Comparison of ENCODE assay signal across 16 cellular contexts in the genomic region with DNA sequence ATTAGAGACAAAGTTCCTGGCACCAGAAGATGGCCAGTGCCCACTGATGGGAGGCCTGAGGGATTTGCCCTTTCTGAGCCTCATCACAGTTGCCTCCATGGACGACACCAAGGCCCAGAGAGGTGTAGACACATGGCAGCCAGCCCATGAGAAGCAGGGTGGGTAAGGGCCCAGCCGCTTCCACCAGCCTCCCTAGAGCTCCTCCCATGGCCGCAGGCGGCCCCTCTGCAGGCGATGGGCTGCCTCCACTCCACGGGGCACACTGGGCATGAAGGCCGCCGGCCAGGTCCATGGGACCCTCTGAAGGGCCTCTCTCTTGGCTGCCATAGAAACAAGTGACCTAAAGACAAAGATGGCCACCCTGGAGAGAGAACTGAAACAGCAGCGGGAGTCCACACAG. TPM values are rescaled to one million over a fixed set of nuclear protein-coding genes. Genes with fewer than 3 reads are reported as not detected.
DNase-seq lines count a peak whose midpoint lies in the region; ATAC-seq and TF ChIP-seq lines count a peak whose summit lies in the region.
"Had no signal": no experiment of that assay in that cellular context is flagged by ENCODE, and none has a peak within 500 bp of the region (broad histone marks: within the 10 kb centered on the region; RNA-seq: fewer than 3 reads in every experiment).

No MANE protein-coding gene starts in this region.

- H3K4me2 ChIP-seq in BLaER1 treated with 17β-estradiol and CSF1 and Interleukin-3, amounts not matched to agents 10 nM and 100 nM = peak overlapping the region in 9 of 11 experiments; percentile 23 to 59 (median 45); a peak in 18 of 22 replicates
- H3K4me2 ChIP-seq in IMR-90 (ENCODE audit: low read depth, low read length) (no peak overlapping the region), osteoblast (ENCODE audit: insufficient read depth, low read length) (no peak overlapping the region), mesenchymal stem cell (ENCODE audit: low read length, poor library complexity, severe bottlenecking) (no peak overlapping the region)

- no peaks in the 10 kb centered on the region for H3K36me3 Mint-ChIP-seq in CD4-positive, alpha-beta T cell (ENCODE audit: low read depth)
- H3K36me3 Mint-ChIP-seq: CD4-positive, CD25-positive, alpha-beta regulatory T cell had no signal

- no peak overlapping the region for H3K18ac ChIP-seq in IMR-90 (ENCODE audit: low read depth, low read length)
- H3K18ac ChIP-seq in mesenchymal stem cell (ENCODE audit: low read depth in 1 of 2, low read length in 2 of 2) = no peak overlapping the region

- H2AFZ ChIP-seq in IMR-90 (replicated peaks; ENCODE audit: low read length, poor library complexity) (no peak overlapping the region), osteoblast (ENCODE audit: low read length) (no peak overlapping the region), mesenchymal stem cell (ENCODE audit: low read depth, low read length) (no peak overlapping the region)

- ATAC-seq in IMR-90 (ENCODE audit: low read depth) = no peak
- ATAC-seq in CD4-positive, alpha-beta T cell (ENCODE audit: poor library complexity) = no peak
- ATAC-seq: CD8-positive, alpha-beta T cell had no signal

- no peak overlapping the region for H3K4me3 Mint-ChIP-seq in CD4-positive, alpha-beta T cell
- H3K4me3 Mint-ChIP-seq: CD14-positive monocyte; CD4-positive, CD25-positive, alpha-beta regulatory T cell; CD8-positive, alpha-beta T cell had no signal

- no peak for TF ChIP-seq POLR2A in IMR-90 (IDR thresholded peaks at IDR 0.05; ENCODE audit: low read depth, low read length)

- no peaks in the 10 kb centered on the region for H3K9me3 ChIP-seq in BLaER1 treated with 17β-estradiol and CSF1 and Interleukin-3, amounts not matched to agents 10 nM and 100 nM (replicated peaks in 1 of 11)
- H3K9me3 ChIP-seq in IMR-90 (ENCODE audit: control insufficient read depth, insufficient read depth, low read length) (no peaks in the 10 kb centered on the region), osteoblast (ENCODE audit: low read depth, low read length) (no peaks in the 10 kb centered on the region), mesenchymal stem cell (ENCODE audit: control insufficient read depth, low read length) (no peaks in the 10 kb centered on the region)
- H3K9me3 ChIP-seq in CD4-positive, alpha-beta T cell (ENCODE audit: control insufficient read depth, low read length) = no peaks in the 10 kb centered on the region
- H3K9me3 ChIP-seq: BE2C, Caco-2 had no signal

- H3K36me3 ChIP-seq in BLaER1 treated with 17β-estradiol and CSF1 and Interleukin-3, amounts not matched to agents 10 nM and 100 nM = peaks cover 0 to 1% (median 0%) of the 10 kb centered on the region in 11 experiments; a peak in 1 of 22 replicates
- H3K36me3 ChIP-seq in IMR-90 (ENCODE audit: control insufficient read depth, insufficient read depth, low read length) (0 out of 2 replicates have a peak, but pooled peaks cover 3% of the 10 kb centered on the region), osteoblast (ENCODE audit: insufficient read depth, low read length) (no peaks in the 10 kb centered on the region), mesenchymal stem cell (ENCODE audit: control insufficient read depth in 1 of 2, insufficient read depth in 2 of 2, low read depth in 1 of 2, low read length in 2 of 2) (peaks cover 0 to 22% of the 10 kb centered on the region in 2 experiments)
- H3K36me3 ChIP-seq: BE2C had no signal

- no peak overlapping the region for H3K4me3 ChIP-seq in BLaER1 treated with 17β-estradiol and CSF1 and Interleukin-3, amounts not matched to agents 10 nM and 100 nM
- H3K4me3 ChIP-seq in IMR-90 (ENCODE audit: insufficient read depth, low read depth, low read length) = no peak overlapping the region
- no peak overlapping the region for H3K4me3 ChIP-seq in osteoblast (ENCODE audit: insufficient read depth, low read length)
- no peak overlapping the region for H3K4me3 ChIP-seq in mesenchymal stem cell (ENCODE audit: insufficient read depth in 1 of 2, low read depth in 1 of 2, low read length in 2 of 2)

- H4K8ac ChIP-seq in IMR-90 (ENCODE audit: low read depth in 2 of 2, low read length in 2 of 2) (no peak overlapping the region), mesenchymal stem cell (ENCODE audit: low read length) (no peak overlapping the region)

- peak overlapping the region in 1 of 11 experiments; percentile 54; a peak in 1 of 22 replicates for H3K9ac ChIP-seq in BLaER1 treated with 17β-estradiol and CSF1 and Interleukin-3, amounts not matched to agents 10 nM and 100 nM
- H3K9ac ChIP-seq in IMR-90 (ENCODE audit: low read depth, low read length) (no peak overlapping the region), mesenchymal stem cell (ENCODE audit: low read length) (no peak overlapping the region)

- no peak overlapping the region for H3K14ac ChIP-seq in IMR-90 (replicated peaks; ENCODE audit: low read depth, low read length)
- H3K14ac ChIP-seq in mesenchymal stem cell (ENCODE audit: low read length in 2 of 2) = no peak overlapping the region

- no peak for TF ChIP-seq RAD21 in IMR-90 (IDR thresholded peaks at IDR 0.05; ENCODE audit: low read length)

- H3K4ac ChIP-seq in IMR-90 (ENCODE audit: low read depth, low read length) = no peak overlapping the region
- no peak overlapping the region for H3K4ac ChIP-seq in mesenchymal stem cell (ENCODE audit: low read depth in 1 of 2, low read length in 2 of 2)

- H3K9me1 ChIP-seq in IMR-90 (ENCODE audit: insufficient read depth, low read length) = no peaks in the 10 kb centered on the region

- H3K27ac Mint-ChIP-seq in CD4-positive, alpha-beta T cell = no peak overlapping the region
- H3K27ac Mint-ChIP-seq: CD4-positive, CD25-positive, alpha-beta regulatory T cell; CD8-positive, alpha-beta T cell had no signal

- TF ChIP-seq CTCF in IMR-90 (conservative IDR thresholded peaks at IDR 0.05; ENCODE audit: low read depth, low read length) = no peak
- TF ChIP-seq CTCF in osteoblast (IDR thresholded peaks at IDR 0.05; ENCODE audit: extremely low read depth, low read depth, low read length) = no peak
- TF ChIP-seq CTCF in CD4-positive, alpha-beta T cell (IDR thresholded peaks at IDR 0.05) = no peak

- H2BK20ac ChIP-seq in IMR-90 (ENCODE audit: low read depth, low read length) = no peak overlapping the region

- H4K91ac ChIP-seq in IMR-90 (ENCODE audit: insufficient read depth, low read depth, low read length) (no peak overlapping the region), mesenchymal stem cell (ENCODE audit: low read length) (no peak overlapping the region)

- H2BK120ac ChIP-seq in IMR-90 (ENCODE audit: low read depth, low read length) = no peak overlapping the region
- no peak overlapping the region for H2BK120ac ChIP-seq in mesenchymal stem cell (ENCODE audit: low read depth, low read length)

- no peak overlapping the region for H4K5ac ChIP-seq in IMR-90 (ENCODE audit: low read depth, low read length)

- H3K27me3 Mint-ChIP-seq in CD4-positive, alpha-beta T cell = no peaks in the 10 kb centered on the region
- H3K27me3 Mint-ChIP-seq: CD4-positive, CD25-positive, alpha-beta regulatory T cell had no signal

- CTCF ChIA-PET in IMR-90 (lab: Yijun Ruan, JAX) = no interaction called here
- CTCF ChIA-PET in CD4-positive, alpha-beta T cell (lab: Charles Lee) = no interaction called here

- DNase-seq in IMR-90 (no peak), osteoblast (ENCODE audit: insufficient read length, low spot score, missing footprints) (peak; percentile 71), NCI-H1105 (lab: John Stamatoyannopoulos, UW) (no peak), mesenchymal stem cell (no peak)
- no peak for DNase-seq in CD4-positive, alpha-beta T cell
- DNase-seq: 8988T; ACHN; C1 segment of cervical spinal cord; Caco-2; Calu3; CD4-positive, CD25-positive, alpha-beta regulatory T cell; CD8-positive, alpha-beta T cell; GF-D8 had no signal

- POLR2A ChIA-PET in IMR-90 (lab: Charles Lee; ENCODE audit: unreplicated experiment) = no interaction called here
- POLR2A ChIA-PET in CD4-positive, alpha-beta T cell (lab: Charles Lee) = no interaction called here

- H3K23ac ChIP-seq in IMR-90 (ENCODE audit: low read depth, low read length) (no peak overlapping the region), mesenchymal stem cell (ENCODE audit: low read length in 2 of 2) (no peak overlapping the region)

- H2BK12ac ChIP-seq in mesenchymal stem cell (ENCODE audit: low read length in 2 of 2) = no peak overlapping the region

- H3K4me1 Mint-ChIP-seq in CD4-positive, alpha-beta T cell (ENCODE audit: low read depth) = no peaks in the 10 kb centered on the region
- H3K4me1 Mint-ChIP-seq: CD4-positive, CD25-positive, alpha-beta regulatory T cell had no signal

- no TSS peak for BruUV-seq in IMR-90 (replicated peaks; lab: Mats Ljungman, UMichigan)

- dilution Hi-C loops in IMR-90 (cut with HindIII; ENCODE audit: low sequenced_read_pairs, unreplicated experiment) = no loop called here

- H2BK15ac ChIP-seq in IMR-90 (ENCODE audit: low read depth, low read length) = no peak overlapping the region
- no peak overlapping the region for H2BK15ac ChIP-seq in mesenchymal stem cell (ENCODE audit: low read depth, poor library complexity, severe bottlenecking)

- in situ Hi-C loops in IMR-90 (cut with MboI; ENCODE audit: low sequenced_read_pairs) = no loop called here

- H2AK5ac ChIP-seq in IMR-90 (ENCODE audit: low read depth, low read length) (no peak overlapping the region), mesenchymal stem cell (ENCODE audit: low read length, severe bottlenecking) (no peak overlapping the region)

- 94% methylated on average over 3 of the region's 9 CpGs; no CpG with 5 or more reads in 1 of the 2 experiments for WGBS in IMR-90 (ENCODE audit: extremely low coverage in 2 of 2, insufficient read length in 1 of 2), 2 experiments
- 92% methylated on average over 9 of the region's 9 CpGs for WGBS in mesenchymal stem cell

- peak overlapping the region; percentile 62 for H2AK9ac ChIP-seq in IMR-90 (replicated peaks; ENCODE audit: low read depth, low read length, poor library complexity)

- no peak overlapping the region for H3K56ac ChIP-seq in IMR-90 (ENCODE audit: extremely low read depth, insufficient read depth, low read length)

- intact Hi-C loops in IMR-90 (cut with micrococcal nuclease) = no loop called here
- intact Hi-C loops in CD4-positive, alpha-beta T cell (cut with DNase I, micrococcal nuclease) = no loop called here

- no peaks in the 10 kb centered on the region for H3K9me3 Mint-ChIP-seq in CD4-positive, alpha-beta T cell
- H3K9me3 Mint-ChIP-seq: CD14-positive monocyte; CD4-positive, CD25-positive, alpha-beta regulatory T cell; CD8-positive, alpha-beta T cell had no signal

- no peaks in the 10 kb centered on the region for H3K79me2 ChIP-seq in osteoblast (ENCODE audit: insufficient read depth, low read length)

- no peak overlapping the region for H3K27ac ChIP-seq in BLaER1 treated with 17β-estradiol and CSF1 and Interleukin-3, amounts not matched to agents 10 nM and 100 nM
- H3K27ac ChIP-seq in IMR-90 (ENCODE audit: insufficient read depth, low read length) = no peak overlapping the region
- no peak overlapping the region for H3K27ac ChIP-seq in osteoblast (ENCODE audit: low read depth, low read length)
- H3K27ac ChIP-seq in CD4-positive, alpha-beta T cell (ENCODE audit: low read depth, low read length) = no peak overlapping the region
- H3K27ac ChIP-seq in mesenchymal stem cell (ENCODE audit: low read length, poor library complexity, severe bottlenecking) = no peak overlapping the region

- no peaks in the 10 kb centered on the region for H3K79me1 ChIP-seq in IMR-90 (ENCODE audit: low read depth in 1 of 2, low read length in 2 of 2)
- H3K79me1 ChIP-seq in mesenchymal stem cell (replicated peaks; ENCODE audit: low read length, poor library complexity, severe bottlenecking) = no peaks in the 10 kb centered on the region

- no peaks in the 10 kb centered on the region for H3K27me3 ChIP-seq in BLaER1 treated with 17β-estradiol and CSF1 and Interleukin-3, amounts not matched to agents 10 nM and 100 nM
- H3K27me3 ChIP-seq in IMR-90 (ENCODE audit: control insufficient read depth, insufficient read depth, low read length) (no peaks in the 10 kb centered on the region), osteoblast (ENCODE audit: insufficient read depth, low read length) (no peaks in the 10 kb centered on the region), mesenchymal stem cell (ENCODE audit: control insufficient read depth in 1 of 2, insufficient read depth in 1 of 2, low read length in 2 of 2) (peaks cover 0 to 12% of the 10 kb centered on the region in 2 experiments)
- H3K27me3 ChIP-seq in CD4-positive, alpha-beta T cell (ENCODE audit: control insufficient read depth, insufficient read depth, low read length) = no peaks in the 10 kb centered on the region
- H3K27me3 ChIP-seq: BE2C had no signal

- no peaks in the 10 kb centered on the region for H4K20me1 ChIP-seq in BLaER1 treated with 17β-estradiol and CSF1 and Interleukin-3, amounts not matched to agents 10 nM and 100 nM
- peaks cover 4% of the 10 kb centered on the region for H4K20me1 ChIP-seq in IMR-90 (ENCODE audit: insufficient read depth, low read length)
- peaks cover 4% of the 10 kb centered on the region for H4K20me1 ChIP-seq in osteoblast (ENCODE audit: insufficient read depth, low read length)

- no peak overlapping the region for H2BK5ac ChIP-seq in IMR-90 (ENCODE audit: low read depth, low read length, poor library complexity, severe bottlenecking)
- no peak overlapping the region for H2BK5ac ChIP-seq in mesenchymal stem cell (ENCODE audit: low read depth, low read length, poor library complexity, severe bottlenecking)

- H3K4me1 ChIP-seq in BLaER1 treated with 17β-estradiol and CSF1 and Interleukin-3, amounts not matched to agents 10 nM and 100 nM = peaks cover 22 to 53% (median 46%) of the 10 kb centered on the region in 10 experiments
- H3K4me1 ChIP-seq in IMR-90 (ENCODE audit: control insufficient read depth, insufficient read depth, low read length) (peaks cover 5% of the 10 kb centered on the region; the same call in 1 of the 2 replicates), osteoblast (ENCODE audit: insufficient read depth, low read length) (no peaks in the 10 kb centered on the region), mesenchymal stem cell (ENCODE audit: control insufficient read depth, insufficient read depth, low read depth, low read length) (peaks cover 19% of the 10 kb centered on the region)
- H3K4me1 ChIP-seq: Caco-2 had no signal

RNA-seq across cellular contexts. Expression of a gene that starts 14.5 kb away (rescaled TPM):
- total RNA-seq in IMR-90 (2012; rRNA removed) = 0.83 and 0.90 TPM in 2 replicates
- 2.2 and 2.6 TPM in 2 replicates for polyA plus RNA-seq in IMR-90 (2012; rRNA removed)
- polyA plus RNA-seq in IMR-90 (2012; cell fraction: cytosol; rRNA removed) = 2.1 and 2.8 TPM in 2 replicates
- 3.1 and 7.3 TPM in 2 replicates for polyA plus RNA-seq in IMR-90 (2012; cell fraction: nucleus; rRNA removed; ENCODE audit: low replicate concordance)
- 2.9 TPM in 2 replicates for total RNA-seq in osteoblast
- 10 to 100 TPM in 1 of 2 experiments, 1 to 10 TPM in 1; 8.3 to 10.1 TPM for total RNA-seq in CD4-positive, alpha-beta T cell
- 1.7 TPM for polyA plus RNA-seq in mesenchymal stem cell (2013, experiment 1 of 2)
- 1.8 TPM for polyA plus RNA-seq in mesenchymal stem cell (2013, experiment 2 of 2)

RNA-seq across cellular contexts. Expression of a gene that starts 14.6 kb away (rescaled TPM):
- total RNA-seq in IMR-90 (2012; rRNA removed) (36.9 and 49.7 TPM in 2 replicates), osteoblast (21.7 and 30.6 TPM in 2 replicates)
- polyA plus RNA-seq in IMR-90 (2012; rRNA removed) = 67.2 and 68.9 TPM in 2 replicates
- 118 and 156 TPM in 2 replicates for polyA plus RNA-seq in IMR-90 (2012; cell fraction: cytosol; rRNA removed)
- 109 and 114 TPM in 2 replicates for polyA plus RNA-seq in IMR-90 (2012; cell fraction: nucleus; rRNA removed; ENCODE audit: low replicate concordance)
- 100 to 1,000 TPM; 335 to 388 TPM for total RNA-seq in CD4-positive, alpha-beta T cell
- 106 TPM for polyA plus RNA-seq in mesenchymal stem cell (2013, experiment 1 of 2)
- polyA plus RNA-seq in mesenchymal stem cell (2013, experiment 2 of 2) = 105 TPM

RNA-seq across cellular contexts. Expression of a gene that starts 15.9 kb away (rescaled TPM):
- 13.6 and 15.8 TPM in 2 replicates for total RNA-seq in IMR-90 (2012; rRNA removed)
- 21.4 and 21.9 TPM in 2 replicates for polyA plus RNA-seq in IMR-90 (2012; rRNA removed)
- 12.5 and 16.5 TPM in 2 replicates for polyA plus RNA-seq in IMR-90 (2012; cell fraction: cytosol; rRNA removed)
- polyA plus RNA-seq in IMR-90 (2012; cell fraction: nucleus; rRNA removed; ENCODE audit: low replicate concordance) = 74.1 and 148 TPM in 2 replicates
- total RNA-seq in osteoblast = 20.6 and 23.6 TPM in 2 replicates
- total RNA-seq in CD4-positive, alpha-beta T cell = 1 to 10 TPM; 4.6 to 4.9 TPM
- 5.1 TPM for polyA plus RNA-seq in mesenchymal stem cell (2013, experiment 1 of 2)
- polyA plus RNA-seq in mesenchymal stem cell (2013, experiment 2 of 2) = 7.0 TPM

RNA-seq across cellular contexts. Expression of a gene that starts 25.5 kb away (rescaled TPM):
- total RNA-seq in IMR-90 (2012; rRNA removed) (37.8 and 54.8 TPM in 2 replicates), osteoblast (16.6 and 19.2 TPM in 2 replicates)
- 24.0 and 38.7 TPM in 2 replicates for polyA plus RNA-seq in IMR-90 (2012; rRNA removed)
- polyA plus RNA-seq in IMR-90 (2012; cell fraction: cytosol; rRNA removed) = 10.1 and 20.7 TPM in 2 replicates
- 57.9 and 59.4 TPM in 2 replicates for polyA plus RNA-seq in IMR-90 (2012; cell fraction: nucleus; rRNA removed; ENCODE audit: low replicate concordance)
- total RNA-seq in CD4-positive, alpha-beta T cell = 10 to 100 TPM; 74.6 to 79.8 TPM
- polyA plus RNA-seq in mesenchymal stem cell (2013, experiment 1 of 2) = 5.6 TPM
- 4.8 TPM for polyA plus RNA-seq in mesenchymal stem cell (2013, experiment 2 of 2)

RNA-seq across cellular contexts. Expression of a gene that starts 44.6 kb away (rescaled TPM):
- total RNA-seq in IMR-90 (2012; rRNA removed) = 16.3 and 18.9 TPM in 2 replicates
- 33.1 and 34.4 TPM in 2 replicates for polyA plus RNA-seq in IMR-90 (2012; rRNA removed)
- polyA plus RNA-seq in IMR-90 (2012; cell fraction: cytosol; rRNA removed) = 22.6 and 33.5 TPM in 2 replicates
- polyA plus RNA-seq in IMR-90 (2012; cell fraction: nucleus; rRNA removed; ENCODE audit: low replicate concordance) = 55.4 and 88.5 TPM in 2 replicates
- 30.6 and 32.9 TPM in 2 replicates for total RNA-seq in osteoblast
- total RNA-seq in CD4-positive, alpha-beta T cell = 10 to 100 TPM; 38.9 to 41.8 TPM
- 15.7 TPM for polyA plus RNA-seq in mesenchymal stem cell (2013, experiment 1 of 2)
- polyA plus RNA-seq in mesenchymal stem cell (2013, experiment 2 of 2) = 14.0 TPM

Comparison
In these comparisons a context has a peak if more than half of its experiments do, and no peak if none do; other contexts are left out.
1. H3K4me2 ChIP-seq: peak in BLaER1 treated with 17β-estradiol and CSF1 and Interleukin-3, amounts not matched to agents 10 nM and 100 nM (9 of 11); none in IMR-90 (single experiment), osteoblast (single experiment) and mesenchymal stem cell (single experiment).